19 cellular contexts compared by ENCODE assay signal in genomic region chr3:145981057-145981456, GRCh38.
"Had no signal": no experiment of that assay in that cellular context is flagged by ENCODE, and none has a peak within 500 bp of the region (broad histone marks: within the 10 kb centered on the region; RNA-seq: fewer than 3 reads in every experiment).

No MANE protein-coding gene starts in this region.

- H3K9me3 ChIP-seq: adrenal gland, upper lobe of left lung had no signal

- H3K36me3 ChIP-seq: adrenal gland, cardiac muscle cell, spleen, thoracic aorta, upper lobe of left lung, WERI-Rb-1 had no signal

- H3K4me1 ChIP-seq: adrenal gland, spleen, upper lobe of left lung had no signal

- H3K79me2 ChIP-seq: hepatocyte had no signal

- H3K4me2 ChIP-seq: hepatocyte had no signal

- H3K27me3 ChIP-seq: adrenal gland, cardiac muscle cell, hepatocyte, spleen, upper lobe of left lung had no signal

- H2AFZ ChIP-seq: hepatocyte had no signal

- H3K27ac ChIP-seq: adrenal gland, cardiac muscle cell, hepatocyte, spleen, thoracic aorta, upper lobe of left lung, WERI-Rb-1 had no signal

- DNase-seq: activated CD4-positive, CD25-positive, alpha-beta regulatory T cell treated with anti-CD3 and anti-CD28 coated beads, Interleukin-2, amount 50 U/mL, for 72 hours; activated gamma-delta T cell treated with Interleukin-2 at 50 U/mL for 16 hours; activated T-cell treated with anti-CD3 and anti-CD28 coated beads, Interleukin-2, amount 50 U/mL, for 1 hour; adrenal gland; effector CD4-positive, alpha-beta T cell; erythroblast; foreskin melanocyte; glutamatergic neuron; left ventricle myocardium superior; naive B cell; spleen; stimulated activated CD4-positive, alpha-beta T cell treated with anti-CD3 and anti-CD28 coated beads, Interleukin-4, amount 100 ng/mL, for 1 hour; stimulated activated naive CD4-positive, alpha-beta T cell treated with Interleukin-2 at 50 U/mL for 16 hours; T-helper 1 cell; upper lobe of left lung; WERI-Rb-1 had no signal

- H3K4me3 ChIP-seq: adrenal gland, cardiac muscle cell, hepatocyte, spleen, thoracic aorta, upper lobe of left lung had no signal
